8 cellular contexts compared by ENCODE assay signal in the genomic region with DNA sequence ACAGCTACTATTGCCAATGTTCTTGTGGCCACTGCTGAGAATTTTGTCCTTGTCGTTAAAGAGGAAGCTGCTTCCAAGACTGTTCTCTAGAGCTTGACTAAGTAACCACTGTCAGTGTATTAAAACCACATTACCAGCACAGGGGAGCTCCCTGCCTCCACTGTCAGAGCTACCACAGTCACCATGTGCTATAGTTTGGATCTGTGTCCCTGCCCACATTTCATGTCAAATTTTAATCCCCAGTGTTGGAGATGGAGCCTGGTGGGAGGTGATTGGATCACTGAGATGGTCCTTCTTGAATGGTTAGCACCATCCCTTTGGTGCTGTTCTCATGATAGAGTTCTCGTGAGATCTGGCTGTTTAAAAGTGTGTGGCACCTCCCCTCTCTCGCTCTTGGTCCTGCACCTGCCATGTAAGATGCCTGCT. TPM values are rescaled to one million over a fixed set of nuclear protein-coding genes. Genes with fewer than 3 reads are reported as not detected.
DNase-seq lines count a peak whose midpoint lies in the region; ATAC-seq lines count a peak whose summit lies in the region.

No MANE protein-coding gene starts in this region.

- ATAC-seq in HG03378 (IDR thresholded peaks at IDR 0.05; ENCODE audit: unreplicated experiment) = peak; percentile 86
- peak; percentile 91 to 95 for ATAC-seq in activated T-cell treated with anti-CD3 and anti-CD28 coated beads, Interleukin-2, amount 50 U/mL, for 4 hours

- no peaks in the 10 kb centered on the region for H3K27me3 Mint-ChIP-seq in activated T-cell treated with anti-CD3 and anti-CD28 coated beads, Interleukin-2, amount 50 U/mL, for 4 hours (ENCODE audit: low read depth)

- peak; percentile 65 for DNase-seq in activated CD4-positive, alpha-beta T cell treated with anti-CD3 and anti-CD28 coated beads for 48 hours
- DNase-seq in activated CD4-positive, alpha-beta T cell treated with anti-CD3 and anti-CD28 coated beads, Interleukin-2, amount 50 U/mL, for 1 hour = no peak
- DNase-seq in activated T-cell treated with anti-CD3 and anti-CD28 coated beads, Interleukin-2, amount 50 U/mL, for 4 hours = peak; percentile 17
- peak; percentile 20 for DNase-seq in stimulated activated naive CD4-positive, alpha-beta T cell treated with Interleukin-2 at 50 U/mL for 16 hours (lab: John Stamatoyannopoulos, UW)
- DNase-seq in NCI-H524 (lab: John Stamatoyannopoulos, UW) (no peak), NCI-H774 (lab: John Stamatoyannopoulos, UW) (no peak), NCI-H187 treated with DMSO at 0.1 percent for 48 hours (lab: John Stamatoyannopoulos, UW) (no peak)

- no peak overlapping the region for H3K4me3 Mint-ChIP-seq in activated T-cell treated with anti-CD3 and anti-CD28 coated beads, Interleukin-2, amount 50 U/mL, for 4 hours

- H3K9me3 Mint-ChIP-seq in activated T-cell treated with anti-CD3 and anti-CD28 coated beads, Interleukin-2, amount 50 U/mL, for 4 hours = peaks cover 16% of the 10 kb centered on the region

- peaks cover 40% of the 10 kb centered on the region for H3K4me1 Mint-ChIP-seq in activated T-cell treated with anti-CD3 and anti-CD28 coated beads, Interleukin-2, amount 50 U/mL, for 4 hours (ENCODE audit: low read depth)

- peaks cover 5% of the 10 kb centered on the region for H3K36me3 Mint-ChIP-seq in activated T-cell treated with anti-CD3 and anti-CD28 coated beads, Interleukin-2, amount 50 U/mL, for 4 hours (ENCODE audit: insufficient read depth)

RNA-seq across cellular contexts. Expression of gene RAP1B, which starts 23.2 kb away (rescaled TPM):
- 100 to 1,000 TPM; 172 to 213 (median 188) TPM for total RNA-seq in activated T-cell treated with anti-CD3 and anti-CD28 coated beads, Interleukin-2, amount 50 U/mL, for 4 hours

Comparison
In these comparisons a context has a peak if more than half of its experiments do, and no peak if none do; other contexts are left out.
1. DNase-seq: peak in activated CD4-positive, alpha-beta T cell treated with anti-CD3 and anti-CD28 coated beads for 48 hours (single experiment), activated T-cell treated with anti-CD3 and anti-CD28 coated beads, Interleukin-2, amount 50 U/mL, for 4 hours (single experiment) and stimulated activated naive CD4-positive, alpha-beta T cell treated with Interleukin-2 at 50 U/mL for 16 hours (single experiment); none in activated CD4-positive, alpha-beta T cell treated with anti-CD3 and anti-CD28 coated beads, Interleukin-2, amount 50 U/mL, for 1 hour (single experiment), NCI-H524 (0 of 2), NCI-H774 (single experiment) and NCI-H187 treated with DMSO at 0.1 percent for 48 hours (single experiment).